ENCODE assay signal across 1 cellular context in the genomic region with DNA sequence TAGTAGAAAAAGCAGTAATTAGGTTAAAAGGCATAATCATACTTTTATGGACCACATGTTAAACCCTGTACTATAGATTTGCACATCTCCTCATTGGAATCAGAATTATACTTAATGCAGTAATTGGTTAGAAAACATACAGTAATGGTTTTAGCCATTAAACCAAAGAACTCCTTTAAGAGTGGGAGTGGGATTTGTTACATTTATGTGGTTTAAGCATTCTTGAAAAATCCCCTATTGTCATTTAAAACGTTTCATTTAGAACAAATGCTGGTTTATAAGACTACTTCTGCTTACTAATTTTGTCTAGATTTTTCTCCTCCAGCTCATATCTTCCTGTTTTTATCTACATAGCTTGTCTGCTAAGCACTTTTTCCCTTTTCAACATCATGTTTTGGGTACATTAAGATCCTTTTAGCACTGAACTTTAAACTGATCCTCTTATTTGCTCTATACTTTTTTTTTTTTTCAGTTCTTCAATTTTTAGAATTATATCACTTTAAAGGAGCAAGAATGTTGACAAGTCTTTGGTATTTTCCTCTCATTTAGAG.
TF ChIP-seq lines count a peak whose summit lies in the region.

No MANE protein-coding gene starts in this region.

TF ChIP-seq in WTC11, 78 proteins besides CTCF, POLR2A, EP300 and RAD21 (continued from another document):
- TF ChIP-seq, protein P1, sequence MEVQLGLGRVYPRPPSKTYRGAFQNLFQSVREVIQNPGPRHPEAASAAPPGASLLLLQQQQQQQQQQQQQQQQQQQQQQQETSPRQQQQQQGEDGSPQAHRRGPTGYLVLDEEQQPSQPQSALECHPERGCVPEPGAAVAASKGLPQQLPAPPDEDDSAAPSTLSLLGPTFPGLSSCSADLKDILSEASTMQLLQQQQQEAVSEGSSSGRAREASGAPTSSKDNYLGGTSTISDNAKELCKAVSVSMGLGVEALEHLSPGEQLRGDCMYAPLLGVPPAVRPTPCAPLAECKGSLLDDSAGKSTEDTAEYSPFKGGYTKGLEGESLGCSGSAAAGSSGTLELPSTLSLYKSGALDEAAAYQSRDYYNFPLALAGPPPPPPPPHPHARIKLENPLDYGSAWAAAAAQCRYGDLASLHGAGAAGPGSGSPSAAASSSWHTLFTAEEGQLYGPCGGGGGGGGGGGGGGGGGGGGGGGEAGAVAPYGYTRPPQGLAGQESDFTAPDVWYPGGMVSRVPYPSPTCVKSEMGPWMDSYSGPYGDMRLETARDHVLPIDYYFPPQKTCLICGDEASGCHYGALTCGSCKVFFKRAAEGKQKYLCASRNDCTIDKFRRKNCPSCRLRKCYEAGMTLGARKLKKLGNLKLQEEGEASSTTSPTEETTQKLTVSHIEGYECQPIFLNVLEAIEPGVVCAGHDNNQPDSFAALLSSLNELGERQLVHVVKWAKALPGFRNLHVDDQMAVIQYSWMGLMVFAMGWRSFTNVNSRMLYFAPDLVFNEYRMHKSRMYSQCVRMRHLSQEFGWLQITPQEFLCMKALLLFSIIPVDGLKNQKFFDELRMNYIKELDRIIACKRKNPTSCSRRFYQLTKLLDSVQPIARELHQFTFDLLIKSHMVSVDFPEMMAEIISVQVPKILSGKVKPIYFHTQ (CRISPR knock-in tag; IDR thresholded peaks at IDR 0.05) = no peak
- TF ChIP-seq, protein P2, sequence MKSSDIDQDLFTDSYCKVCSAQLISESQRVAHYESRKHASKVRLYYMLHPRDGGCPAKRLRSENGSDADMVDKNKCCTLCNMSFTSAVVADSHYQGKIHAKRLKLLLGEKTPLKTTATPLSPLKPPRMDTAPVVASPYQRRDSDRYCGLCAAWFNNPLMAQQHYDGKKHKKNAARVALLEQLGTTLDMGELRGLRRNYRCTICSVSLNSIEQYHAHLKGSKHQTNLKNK (CRISPR knock-in tag; IDR thresholded peaks at IDR 0.05) = no peak
- TF ChIP-seq OVOL2 (CRISPR knock-in tag; IDR thresholded peaks at IDR 0.05; ENCODE audit: borderline replicate concordance) = no peak
- no peak for TF ChIP-seq ELF4 (CRISPR knock-in tag; IDR thresholded peaks at IDR 0.05; ENCODE audit: low read depth)
- TF ChIP-seq JAZF1 (CRISPR knock-in tag; IDR thresholded peaks at IDR 0.05) = no peak
- no peak for TF ChIP-seq HMGA2 (CRISPR knock-in tag; IDR thresholded peaks at IDR 0.05)
- TF ChIP-seq FOXJ3 (CRISPR knock-in tag; IDR thresholded peaks at IDR 0.05; ENCODE audit: borderline replicate concordance) = no peak
